Comparison of ENCODE assay signal across 23 cellular contexts in the genomic region with DNA sequence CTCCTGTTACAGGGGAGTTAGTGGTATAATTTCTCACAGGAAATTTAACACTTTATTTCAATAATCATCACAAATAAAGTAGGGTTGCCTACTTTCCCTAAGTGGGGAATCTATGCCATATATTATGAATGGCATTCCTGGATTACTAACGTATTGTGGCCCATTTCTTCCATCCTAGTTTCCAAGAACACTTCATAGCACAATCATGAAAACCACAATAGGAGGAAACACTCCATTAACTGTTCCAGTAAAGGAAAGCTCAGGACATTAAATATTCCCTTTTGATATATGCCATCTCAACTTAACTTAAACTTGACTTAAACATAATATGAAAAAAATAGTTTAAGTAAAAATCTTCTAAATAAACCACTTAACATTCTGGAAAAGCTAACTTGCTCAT. TPM values are rescaled to one million over a fixed set of nuclear protein-coding genes. Genes with fewer than 3 reads are reported as not detected.
A peak's percentile ranks its signal among the peaks of the same experiment; 100 is the strongest.
DNase-seq lines count a peak whose midpoint lies in the region; ATAC-seq, FAIRE-seq and TF ChIP-seq lines count a peak whose summit lies in the region.
"Had no signal": no experiment of that assay in that cellular context is flagged by ENCODE, and none has a peak within 500 bp of the region (broad histone marks: within the 10 kb centered on the region; RNA-seq: fewer than 3 reads in every experiment).

No MANE protein-coding gene starts in this region.

- peaks cover 14% of the 10 kb centered on the region for H3K36me3 ChIP-seq in DND-41 (ENCODE audit: insufficient read depth, low read length)
- H3K36me3 ChIP-seq in ascending aorta: peaks cover 2 to 11% of the 10 kb centered on the region in 2 donors
- H3K36me3 ChIP-seq: colonic mucosa had no signal

- H3K27me3 ChIP-seq in DND-41 (ENCODE audit: insufficient read depth, low read length, poor library complexity) (no peaks in the 10 kb centered on the region), foreskin keratinocyte (no peaks in the 10 kb centered on the region), ascending aorta (no peaks in the 10 kb centered on the region)
- H3K27me3 ChIP-seq: BE2C, colonic mucosa, heart left ventricle, testis had no signal

- H3K27me3 Mint-ChIP-seq in glutamatergic neuron (ENCODE audit: unreplicated experiment) (peaks cover 6% of the 10 kb centered on the region), progenitor cell of endocrine pancreas (no peaks in the 10 kb centered on the region)
- H3K27me3 Mint-ChIP-seq: activated CD4-positive, alpha-beta memory T cell treated with anti-CD3 and anti-CD28 coated beads for 36 hours; memory B cell had no signal

- no peak for ATAC-seq in DND-41 (ENCODE audit: insufficient read depth, low read depth)
- ATAC-seq in foreskin keratinocyte: no peak
- ATAC-seq: activated T-cell treated with anti-CD3 and anti-CD28 coated beads, Interleukin-2, amount 50 U/mL, for 72 hours; heart left ventricle had no signal

- H3K4me3 ChIP-seq in DND-41 (ENCODE audit: low read depth in 1 of 2, low read length in 2 of 2): peak overlapping the region in 1 of 2 experiments; percentile 96; a peak in 1 of 4 replicates
- no peak overlapping the region for H3K4me3 ChIP-seq in ascending aorta
- H3K4me3 ChIP-seq: colonic mucosa, SK-N-MC, testis had no signal

- peaks cover 41% of the 10 kb centered on the region for H3K4me1 ChIP-seq in DND-41 (ENCODE audit: insufficient read depth, low read length)
- no peaks in the 10 kb centered on the region for H3K4me1 ChIP-seq in foreskin keratinocyte
- H3K4me1 ChIP-seq in ascending aorta: peaks cover 6 to 15% of the 10 kb centered on the region in 2 donors
- H3K4me1 ChIP-seq: BE2C, colonic mucosa had no signal

- H3K27ac ChIP-seq in DND-41 (ENCODE audit: low read length) (no peak overlapping the region), foreskin keratinocyte (no peak overlapping the region), ascending aorta (no peak overlapping the region)
- H3K27ac ChIP-seq: colonic mucosa, epithelial cell of prostate, heart left ventricle, SK-N-MC, testis had no signal

- no peaks in the 10 kb centered on the region for H4K20me1 ChIP-seq in DND-41 (ENCODE audit: insufficient read depth, low read length)

- intact Hi-C loops in ascending aorta (cut with DNase I): loop anchor here (5.0 kb wide), 1 partner anchor 125 kb away; a partner anchor contains a TSS

- FAIRE-seq in RCC 7860 (lab: Jason Lieb, UNC): peak; percentile 72
- FAIRE-seq: islet of Langerhans, TTC549 had no signal

- H3K79me2 ChIP-seq in DND-41 (ENCODE audit: insufficient read depth, low read length): peaks cover 40% of the 10 kb centered on the region

- H3K9me3 ChIP-seq in DND-41 (ENCODE audit: insufficient read depth, low read length, severe bottlenecking) (no peaks in the 10 kb centered on the region), ascending aorta (no peaks in the 10 kb centered on the region)
- H3K9me3 ChIP-seq: BE2C, colonic mucosa, heart left ventricle, testis had no signal

- no peak overlapping the region for H2AFZ ChIP-seq in DND-41 (ENCODE audit: low read depth, low read length)

- H3K4me1 Mint-ChIP-seq in glutamatergic neuron (ENCODE audit: low read depth, unreplicated experiment): peaks cover 4% of the 10 kb centered on the region
- no peaks in the 10 kb centered on the region for H3K4me1 Mint-ChIP-seq in progenitor cell of endocrine pancreas (ENCODE audit: low read depth)

- TF ChIP-seq CTCF in DND-41 (IDR thresholded peaks at IDR 0.05; ENCODE audit: borderline replicate concordance, extremely low read depth, low read length, poor library complexity, severe bottlenecking) (no peak), glutamatergic neuron (IDR thresholded peaks at IDR 0.05; ENCODE audit: partially characterized antibody, unreplicated experiment) (no peak), progenitor cell of endocrine pancreas (IDR thresholded peaks at IDR 0.05; ENCODE audit: unreplicated experiment) (no peak), foreskin keratinocyte (conservative IDR thresholded peaks at IDR 0.05) (no peak), ascending aorta (IDR thresholded peaks at IDR 0.05) (no peak)

- DNase-seq in DND-41 (no peak), RCC 7860 (ENCODE audit: low spot score) (no peak), glutamatergic neuron (no peak), progenitor cell of endocrine pancreas (ENCODE audit: low spot score, unreplicated experiment) (no peak), T-helper 9 cell (no peak), foreskin keratinocyte (no peak), ascending aorta (ENCODE audit: low spot score in 2 of 2) (no peak)
- DNase-seq: activated CD4-positive, alpha-beta memory T cell treated with anti-CD3 and anti-CD28 coated beads for 36 hours; activated T-cell treated with anti-CD3 and anti-CD28 coated beads, Interleukin-2, amount 50 U/mL, for 72 hours; amygdala; BE2C; colonic mucosa; DMS53; heart left ventricle; NCI-H526; occipital lobe; stimulated activated CD4-positive, alpha-beta T cell treated with anti-CD3 and anti-CD28 coated beads, Interleukin-4, amount 100 ng/mL, for 4 hours; testis had no signal

- H3K27ac Mint-ChIP-seq in glutamatergic neuron (ENCODE audit: unreplicated experiment) (no peak overlapping the region), progenitor cell of endocrine pancreas (no peak overlapping the region)
- H3K27ac Mint-ChIP-seq: activated CD4-positive, alpha-beta memory T cell treated with anti-CD3 and anti-CD28 coated beads for 36 hours; activated T-cell treated with anti-CD3 and anti-CD28 coated beads, Interleukin-2, amount 50 U/mL, for 72 hours; memory B cell had no signal

- peak overlapping the region; percentile 46 for H3K4me3 Mint-ChIP-seq in glutamatergic neuron (ENCODE audit: unreplicated experiment)
- H3K4me3 Mint-ChIP-seq in progenitor cell of endocrine pancreas (ENCODE audit: low read depth): peak overlapping the region; percentile 77

- H3K9me3 Mint-ChIP-seq in glutamatergic neuron (ENCODE audit: unreplicated experiment) (peaks cover 2% of the 10 kb centered on the region), progenitor cell of endocrine pancreas (ENCODE audit: low read depth) (no peaks in the 10 kb centered on the region)
- H3K9me3 Mint-ChIP-seq: activated CD4-positive, alpha-beta memory T cell treated with anti-CD3 and anti-CD28 coated beads for 36 hours; activated T-cell treated with anti-CD3 and anti-CD28 coated beads, Interleukin-2, amount 50 U/mL, for 72 hours; memory B cell had no signal

- H3K36me3 Mint-ChIP-seq in glutamatergic neuron (ENCODE audit: unreplicated experiment) (peaks cover 4% of the 10 kb centered on the region), progenitor cell of endocrine pancreas (ENCODE audit: insufficient read depth) (peaks cover 3% of the 10 kb centered on the region)
- H3K36me3 Mint-ChIP-seq: activated CD4-positive, alpha-beta memory T cell treated with anti-CD3 and anti-CD28 coated beads for 36 hours; memory B cell had no signal

- H3K4me2 ChIP-seq in DND-41 (ENCODE audit: insufficient read depth, low read length): peak overlapping the region; percentile 73

- no peak overlapping the region for H3K9ac ChIP-seq in DND-41 (ENCODE audit: low read depth, low read length)

RNA-seq across cellular contexts. Expression of a gene that starts 2.1 kb away (rescaled TPM):
- 37.6 TPM for total RNA-seq in glutamatergic neuron (ENCODE audit: unreplicated experiment)
- 29.4 and 31.2 TPM in 2 replicates for total RNA-seq in progenitor cell of endocrine pancreas
- total RNA-seq in foreskin keratinocyte: 11.3 and 12.9 TPM in 2 replicates
- 1.1 and 1.3 TPM in 2 replicates for polyA plus RNA-seq in foreskin keratinocyte
- 13.1 TPM for total RNA-seq in ascending aorta
